Comparison of ENCODE assay signal across 8 cellular contexts in the genomic region with DNA sequence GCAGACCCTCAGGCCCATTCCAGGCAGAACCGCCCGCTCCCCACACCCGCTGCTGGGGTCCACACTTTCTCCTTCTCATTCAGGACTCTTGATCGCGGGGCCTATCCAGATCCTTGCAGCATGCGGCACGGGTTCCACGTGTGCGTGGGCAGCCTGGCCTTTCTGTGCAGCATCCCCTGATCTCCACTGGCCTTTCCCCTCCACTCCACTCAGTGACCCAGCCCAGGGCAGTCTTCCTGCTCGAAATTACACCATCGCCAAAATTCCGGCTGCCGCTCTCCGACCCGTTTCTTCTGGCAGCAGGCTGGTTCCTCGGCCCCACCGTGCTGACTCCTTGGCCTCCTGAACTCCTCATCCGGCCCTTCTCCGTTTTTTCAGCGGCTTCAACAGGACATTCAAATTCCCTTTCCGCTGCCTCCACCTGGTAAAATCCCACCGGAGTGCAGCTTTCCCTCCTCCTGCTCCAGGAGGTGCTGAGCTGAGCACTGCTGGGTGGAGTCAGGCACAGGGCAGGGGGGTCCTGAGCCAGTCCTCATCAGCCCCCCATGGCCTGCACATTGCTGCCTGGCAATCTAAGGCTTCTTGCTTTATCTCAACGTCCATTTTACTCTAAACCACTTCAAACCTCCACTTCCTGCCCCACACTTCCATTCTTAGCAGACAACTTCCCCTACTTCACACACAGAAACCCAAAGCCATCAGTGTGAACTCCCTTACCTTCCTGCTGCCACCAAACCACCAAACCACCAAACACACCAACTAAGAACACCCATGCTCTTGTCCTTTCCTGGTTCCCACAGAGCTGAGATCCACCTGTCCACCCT. TPM values are rescaled to one million over a fixed set of nuclear protein-coding genes. Genes with fewer than 3 reads are reported as not detected.
DNase-seq lines count a peak whose midpoint lies in the region; ATAC-seq and TF ChIP-seq lines count a peak whose summit lies in the region.

No MANE protein-coding gene starts in this region.

- H3K27ac Mint-ChIP-seq in activated naive CD8-positive, alpha-beta T cell treated with anti-CD3 and anti-CD28 coated beads, Interleukin-2, amount 50 U/mL, for 24 hours, result peak overlapping the region; percentile 82

- DNase-seq in GM06990 (ENCODE audit: extremely low read depth, insufficient read length), result peak; percentile 36
- no peak for DNase-seq in activated naive CD8-positive, alpha-beta T cell treated with anti-CD3 and anti-CD28 coated beads, Interleukin-2, amount 50 U/mL, for 24 hours
- no peak for DNase-seq in left colon
- DNase-seq in stimulated activated CD4-positive, alpha-beta T cell treated with anti-CD3 and anti-CD28 coated beads, Interleukin-1b, Interleukin-23, amount 100 ng/mL, for 48 hours, result no peak
- no peak for DNase-seq in NCI-H146 treated with DMSO at 0.1 percent for 48 hours (lab: John Stamatoyannopoulos, UW; ENCODE audit: unreplicated experiment)
- DNase-seq in tibial nerve (ENCODE audit: low spot score in 2 of 2), result no peak

- H3K4me3 Mint-ChIP-seq in activated naive CD8-positive, alpha-beta T cell treated with anti-CD3 and anti-CD28 coated beads, Interleukin-2, amount 50 U/mL, for 24 hours, result peak overlapping the region; percentile 66

- H3K4me1 Mint-ChIP-seq in activated naive CD8-positive, alpha-beta T cell treated with anti-CD3 and anti-CD28 coated beads, Interleukin-2, amount 50 U/mL, for 24 hours, result peaks cover 69% of the 10 kb centered on the region

- intact Hi-C loops in left colon (cut with DNase I, micrococcal nuclease), result no loop called here

- H3K36me3 ChIP-seq in GM06990 (ENCODE audit: control insufficient read depth, insufficient read depth, low read length) (peaks cover 21% of the 10 kb centered on the region), tibial nerve (peaks cover 0 to 51% (median 0%) of the 10 kb centered on the region in 3 donors)

- ATAC-seq in GM21360 (IDR thresholded peaks at IDR 0.05; ENCODE audit: unreplicated experiment) (peak; percentile 49), HG03469 (IDR thresholded peaks at IDR 0.05; ENCODE audit: unreplicated experiment) (peak; percentile 50), left colon (no peak)
- ATAC-seq in activated naive CD8-positive, alpha-beta T cell treated with anti-CD3 and anti-CD28 coated beads, Interleukin-2, amount 50 U/mL, for 24 hours, result peak; percentile 77

- no peaks in the 10 kb centered on the region for H3K27me3 Mint-ChIP-seq in activated naive CD8-positive, alpha-beta T cell treated with anti-CD3 and anti-CD28 coated beads, Interleukin-2, amount 50 U/mL, for 24 hours

- TF ChIP-seq POLR2A in tibial nerve (IDR thresholded peaks at IDR 0.05), result no peak

- H3K4me3 ChIP-seq in GM06990 (replicated peaks; ENCODE audit: low read depth, low read length), result peak overlapping the region; percentile 1
- no peak overlapping the region for H3K4me3 ChIP-seq in tibial nerve

- no peaks in the 10 kb centered on the region for H3K9me3 Mint-ChIP-seq in activated naive CD8-positive, alpha-beta T cell treated with anti-CD3 and anti-CD28 coated beads, Interleukin-2, amount 50 U/mL, for 24 hours

- H3K4me1 ChIP-seq in tibial nerve, result peaks cover 0 to 51% (median 9%) of the 10 kb centered on the region in 4 donors

- no peak overlapping the region for H3K27ac ChIP-seq in tibial nerve

- TF ChIP-seq CTCF in GM06990 (IDR thresholded peaks at IDR 0.05; ENCODE audit: insufficient read depth, low read length, poor library complexity, severe bottlenecking) (no peak), tibial nerve (IDR thresholded peaks at IDR 0.05) (no peak)

- WGBS in tibial nerve, 2 donors, result 80 to 81% methylated on average over 23 of the region's 23 CpGs

- H3K36me3 Mint-ChIP-seq in activated naive CD8-positive, alpha-beta T cell treated with anti-CD3 and anti-CD28 coated beads, Interleukin-2, amount 50 U/mL, for 24 hours (ENCODE audit: low read depth), result peaks cover 49% of the 10 kb centered on the region

- no peaks in the 10 kb centered on the region for H3K9me3 ChIP-seq in tibial nerve

- TF ChIP-seq EP300 in tibial nerve (IDR thresholded peaks at IDR 0.05), result no peak

- H3K27me3 ChIP-seq in GM06990 (replicated peaks; ENCODE audit: control insufficient read depth, insufficient read depth, low read length) (no peaks in the 10 kb centered on the region), tibial nerve (no peaks in the 10 kb centered on the region)

RNA-seq across cellular contexts. Expression of a gene that starts 9.0 kb away (rescaled TPM):
- total RNA-seq in left colon, result 10 to 100 TPM; 57.7 to 64.7 TPM
- 10 to 100 TPM; 41.1 to 59.4 (median 54.8) TPM for total RNA-seq in tibial nerve

RNA-seq across cellular contexts. Expression of a gene that starts 25.2 kb away (rescaled TPM):
- total RNA-seq in left colon, result not detected
- under 1 TPM in 3 of 4 donors, not detected in 1; 0.21 to 0.60 (median 0.44) TPM for total RNA-seq in tibial nerve

RNA-seq across cellular contexts. Expression of a gene that starts 49.4 kb away (rescaled TPM):
- 100 to 1,000 TPM; 124 to 152 TPM for total RNA-seq in left colon
- 10 to 100 TPM; 29.8 to 70.1 (median 53.7) TPM for total RNA-seq in tibial nerve
